Comparison of ENCODE assay signal across 12 cellular contexts in the genomic region with DNA sequence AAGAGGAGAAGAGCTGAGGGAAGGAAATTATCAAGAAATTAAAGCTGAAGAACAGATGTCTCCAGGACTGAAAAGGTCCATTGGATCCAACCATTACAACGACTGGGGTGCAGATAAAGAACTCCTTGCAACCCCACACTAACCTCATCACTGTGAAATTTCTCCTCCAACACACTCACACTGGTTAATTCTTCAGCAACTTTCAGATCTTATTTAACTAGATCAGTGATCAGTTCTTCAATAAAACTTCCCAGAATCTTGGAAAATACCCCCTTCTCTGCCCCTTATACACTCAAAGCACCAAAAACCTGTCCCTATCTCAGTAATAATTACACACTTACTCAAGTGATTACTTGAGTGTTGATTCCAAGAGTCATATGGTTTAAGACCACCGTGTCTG.
DNase-seq lines count a peak whose midpoint lies in the region; ATAC-seq and TF ChIP-seq lines count a peak whose summit lies in the region.
"Had no signal": no experiment of that assay in that cellular context is flagged by ENCODE, and none has a peak within 500 bp of the region (broad histone marks: within the 10 kb centered on the region; RNA-seq: fewer than 3 reads in every experiment).

No MANE protein-coding gene starts in this region.

- intact Hi-C loops in MCF 10A (cut with micrococcal nuclease): loop anchor here (1.0 to 5.0 kb wide), 9 partner anchors 64 to 809 kb away; no protein-coding TSS in a partner anchor
- intact Hi-C loops in breast epithelium (cut with DNase I; ENCODE audit: low total_unique reads): no loop called here
- intact Hi-C loops in PC-3 (cut with micrococcal nuclease): loop anchor here (1.0 to 10.0 kb wide), 5 partner anchors 42 to 396 kb away; no protein-coding TSS in a partner anchor
- intact Hi-C loops in tibial artery (cut with DNase I; ENCODE audit: low total_unique reads): loop anchor here (5.0 kb wide), 1 partner anchor 437 kb away; no protein-coding TSS in a partner anchor
- intact Hi-C loops in ascending aorta (cut with DNase I): loop anchor here (2.0 to 10.0 kb wide), 6 partner anchors 62 to 620 kb away; no protein-coding TSS in a partner anchor

- H3K36me3 ChIP-seq in breast epithelium (no peaks in the 10 kb centered on the region), PC-3 (ENCODE audit: low read depth, low read length) (no peaks in the 10 kb centered on the region), fibroblast of lung (ENCODE audit: control insufficient read depth, insufficient read depth, low read length) (no peaks in the 10 kb centered on the region), tibial artery (no peaks in the 10 kb centered on the region), BE2C (no peaks in the 10 kb centered on the region), ascending aorta (no peaks in the 10 kb centered on the region)

- no peak for TF ChIP-seq POLR2A in breast epithelium (IDR thresholded peaks at IDR 0.05)

- H3K9me2 ChIP-seq in PC-3 (replicated peaks; ENCODE audit: low read length): no peaks in the 10 kb centered on the region

- H3K4me3 Mint-ChIP-seq in MCF 10A (ENCODE audit: unreplicated experiment): peak overlapping the region; percentile 50
- H3K4me3 Mint-ChIP-seq: neural crest cell had no signal

- no peaks in the 10 kb centered on the region for H3K9me3 ChIP-seq in breast epithelium
- no peaks in the 10 kb centered on the region for H3K9me3 ChIP-seq in PC-3 (ENCODE audit: low read length)
- no peaks in the 10 kb centered on the region for H3K9me3 ChIP-seq in fibroblast of lung (ENCODE audit: control insufficient read depth, insufficient read depth, low read depth, low read length)
- H3K9me3 ChIP-seq in tibial artery: no peaks in the 10 kb centered on the region
- H3K9me3 ChIP-seq in BE2C: no peaks in the 10 kb centered on the region
- no peaks in the 10 kb centered on the region for H3K9me3 ChIP-seq in ascending aorta

- POLR2A ChIA-PET in MCF 10A (lab: Yijun Ruan, JAX): interaction anchor here (0.7 kb wide), 1 partner anchor 77 kb away, joined by 3 read pairs; no protein-coding TSS in a partner anchor
- POLR2A ChIA-PET in PC-3 (lab: Charles Lee; ENCODE audit: unreplicated experiment): no interaction called here

- peak overlapping the region; percentile 73 for H3K27ac Mint-ChIP-seq in MCF 10A (ENCODE audit: low read depth, unreplicated experiment)

- BruUV-seq in MCF 10A (replicated peaks; lab: Mats Ljungman, UMichigan) (no TSS peak), PC-3 (replicated peaks; lab: Mats Ljungman, UMichigan) (no TSS peak)

- H2AFZ ChIP-seq in PC-3 (ENCODE audit: low read length) (no peak overlapping the region), fibroblast of lung (ENCODE audit: low read length) (peak overlapping the region; percentile 17)

- no peaks in the 10 kb centered on the region for H3K4me1 ChIP-seq in breast epithelium
- peaks cover 25% of the 10 kb centered on the region; the same call in 1 of the 2 replicates for H3K4me1 ChIP-seq in PC-3 (ENCODE audit: insufficient read depth, low read length)
- H3K4me1 ChIP-seq in fibroblast of lung (ENCODE audit: control insufficient read depth, extremely low read depth, insufficient read depth, low read length): no peaks in the 10 kb centered on the region
- H3K4me1 ChIP-seq in tibial artery: peaks cover 0 to 59% (median 2%) of the 10 kb centered on the region in 4 donors
- H3K4me1 ChIP-seq in BE2C: no peaks in the 10 kb centered on the region
- peaks cover 5 to 12% of the 10 kb centered on the region in 2 donors for H3K4me1 ChIP-seq in ascending aorta

- CTCF ChIA-PET in MCF 10A (lab: Yijun Ruan, JAX): interaction anchor here (0.5 to 2.7 kb wide), 8 partner anchors 11 to 438 kb away, joined by 3 to 11 read pairs (median 4); no protein-coding TSS in a partner anchor
- CTCF ChIA-PET in PC-3 (lab: Charles Lee): interaction anchor here (0.5 to 1.3 kb wide), 6 partner anchors 28 to 437 kb away, joined by 3 to 19 read pairs (median 4); no protein-coding TSS in a partner anchor

- DNase-seq in MCF 10A (ENCODE audit: unreplicated experiment) (no peak), breast epithelium (ENCODE audit: low spot score in 2 of 2) (no peak), PC-3 (no peak), fibroblast of lung (ENCODE audit: low read depth in 2 of 2) (peak in 1 of 2 donors; percentile 9), tibial artery (no peak), BE2C (no peak), ascending aorta (ENCODE audit: low spot score in 2 of 2) (no peak)
- DNase-seq in stimulated activated CD4-positive, alpha-beta T cell treated with anti-CD3 and anti-CD28 coated beads, Interleukin-4, amount 100 ng/mL, for 1 hour: no peak
- DNase-seq: activated gamma-delta T cell had no signal

- no peaks in the 10 kb centered on the region for H3K27me3 Mint-ChIP-seq in MCF 10A (ENCODE audit: insufficient read depth, unreplicated experiment)

- H3K4me1 Mint-ChIP-seq in MCF 10A (ENCODE audit: insufficient read depth, unreplicated experiment): peaks cover 17% of the 10 kb centered on the region

- H3K79me2 ChIP-seq in PC-3 (ENCODE audit: low read length): no peaks in the 10 kb centered on the region
- H3K79me2 ChIP-seq in fibroblast of lung (ENCODE audit: control insufficient read depth, insufficient read depth, low read length): no peaks in the 10 kb centered on the region

- no peak for TF ChIP-seq CTCF in MCF 10A (IDR thresholded peaks at IDR 0.05; ENCODE audit: unreplicated experiment)
- no peak for TF ChIP-seq CTCF in breast epithelium (IDR thresholded peaks at IDR 0.05)
- TF ChIP-seq CTCF in PC-3 (conservative IDR thresholded peaks at IDR 0.05; ENCODE audit: low read depth, low read length): no peak
- no peak for TF ChIP-seq CTCF in fibroblast of lung (conservative IDR thresholded peaks at IDR 0.05 in 1 of 2, IDR thresholded peaks at IDR 0.05 in 1 of 2; ENCODE audit: low read depth in 1 of 2, low read length in 2 of 2)
- no peak for TF ChIP-seq CTCF in tibial artery (IDR thresholded peaks at IDR 0.05)
- no peak for TF ChIP-seq CTCF in BE2C (IDR thresholded peaks at IDR 0.05; ENCODE audit: low read depth, low read length)
- TF ChIP-seq CTCF in ascending aorta (IDR thresholded peaks at IDR 0.05): no peak

- no peaks in the 10 kb centered on the region for H3F3A ChIP-seq in PC-3 (ENCODE audit: low read length, unreplicated experiment)

- H3K4me3 ChIP-seq in breast epithelium (no peak overlapping the region), PC-3 (ENCODE audit: low read length) (no peak overlapping the region), fibroblast of lung (replicated peaks in 1 of 4; ENCODE audit: control extremely low read depth in 1 of 4, insufficient read depth in 1 of 4, low read depth in 3 of 4, low read length in 4 of 4) (no peak overlapping the region), tibial artery (peak overlapping the region; percentile 33 to 41), BE2C (ENCODE audit: low read depth, low read length) (no peak overlapping the region), ascending aorta (peak overlapping the region in 1 of 2 donors; percentile 53)

- H3K27me3 ChIP-seq in breast epithelium (no peaks in the 10 kb centered on the region), PC-3 (ENCODE audit: low read length) (no peaks in the 10 kb centered on the region), fibroblast of lung (ENCODE audit: control insufficient read depth, insufficient read depth, low read length) (no peaks in the 10 kb centered on the region), tibial artery (no peaks in the 10 kb centered on the region), BE2C (no peaks in the 10 kb centered on the region), ascending aorta (no peaks in the 10 kb centered on the region)
- H3K27me3 ChIP-seq: foreskin keratinocyte had no signal

- ATAC-seq in PC-3: no peak

- H3K9ac ChIP-seq in PC-3 (ENCODE audit: low read length): no peak overlapping the region
- no peak overlapping the region for H3K9ac ChIP-seq in fibroblast of lung (ENCODE audit: insufficient read depth, low read length)

- no peaks in the 10 kb centered on the region for H3K9me3 Mint-ChIP-seq in MCF 10A (ENCODE audit: unreplicated experiment)
- H3K9me3 Mint-ChIP-seq: CD14-positive monocyte, neural crest cell had no signal

- no peaks in the 10 kb centered on the region for H3K36me3 Mint-ChIP-seq in MCF 10A (ENCODE audit: insufficient read depth, unreplicated experiment)

- H3K27ac ChIP-seq in breast epithelium: no peak overlapping the region
- no peak overlapping the region for H3K27ac ChIP-seq in PC-3 (ENCODE audit: low read length)
- no peak overlapping the region for H3K27ac ChIP-seq in fibroblast of lung (ENCODE audit: insufficient read depth, low read length)
- H3K27ac ChIP-seq in tibial artery: peak overlapping the region; percentile 67 to 69
- peak overlapping the region in 1 of 2 donors; percentile 60 for H3K27ac ChIP-seq in ascending aorta
- H3K27ac ChIP-seq: foreskin keratinocyte had no signal

- H4K20me1 ChIP-seq in PC-3 (ENCODE audit: low read length) (no peaks in the 10 kb centered on the region), fibroblast of lung (ENCODE audit: control insufficient read depth, extremely low read depth, insufficient read depth, low read length) (no peaks in the 10 kb centered on the region)

- H3K4me2 ChIP-seq in PC-3 (ENCODE audit: low read length): peak overlapping the region; percentile 78; the same call in 1 of the 2 replicates
- no peak overlapping the region for H3K4me2 ChIP-seq in fibroblast of lung (ENCODE audit: extremely low read depth, insufficient read depth, low read length)

Comparison
In these comparisons a context has a peak if more than half of its experiments do, and no peak if none do; other contexts are left out.
1. H3K27ac ChIP-seq: peak in tibial artery (2 of 2); none in breast epithelium (0 of 2), PC-3 (single experiment) and fibroblast of lung (single experiment).
2. H3K4me3 ChIP-seq: peak in tibial artery (2 of 2); none in breast epithelium (0 of 3), PC-3 (single experiment), fibroblast of lung (0 of 4) and BE2C (single experiment).